1 cellular context compared by ENCODE assay signal in the genomic region with DNA sequence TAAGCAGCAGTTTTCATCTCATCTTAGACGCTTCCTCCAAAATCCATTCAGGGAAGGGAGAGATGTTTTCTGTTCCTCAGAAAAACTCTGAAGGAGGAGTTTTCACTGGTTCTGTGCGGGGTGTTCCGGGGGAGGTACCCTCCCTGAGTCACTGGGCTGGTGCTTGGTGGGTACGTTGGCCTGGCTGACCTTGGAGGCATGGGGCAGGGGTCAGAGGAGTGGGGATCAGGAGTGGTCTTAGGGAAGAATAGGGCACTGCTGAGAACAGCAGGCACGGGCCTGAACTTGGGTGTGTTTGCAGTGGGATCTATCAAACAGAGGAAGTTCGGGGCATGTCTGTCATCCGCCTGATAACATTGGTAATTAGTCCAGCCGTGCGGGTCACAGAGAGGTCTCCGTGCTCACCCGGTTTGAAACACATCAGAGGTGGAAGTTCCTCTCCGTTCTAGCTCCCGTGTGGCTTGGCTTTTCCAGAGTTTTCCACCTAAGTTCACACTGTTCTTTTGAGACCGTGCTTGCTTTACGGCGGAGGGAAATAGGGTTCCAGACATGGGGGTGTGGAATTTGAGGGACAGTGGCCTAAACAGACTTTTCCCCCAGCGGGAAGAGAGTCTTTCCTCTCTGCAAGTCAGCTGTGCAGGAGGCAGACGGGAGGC.
TF ChIP-seq lines count a peak whose summit lies in the region.

No MANE protein-coding gene starts in this region.

TF ChIP-seq in K562, 482 proteins besides CTCF, POLR2A, EP300 and RAD21 (continued from another document and continues in another):
- TF ChIP-seq, protein P1, sequence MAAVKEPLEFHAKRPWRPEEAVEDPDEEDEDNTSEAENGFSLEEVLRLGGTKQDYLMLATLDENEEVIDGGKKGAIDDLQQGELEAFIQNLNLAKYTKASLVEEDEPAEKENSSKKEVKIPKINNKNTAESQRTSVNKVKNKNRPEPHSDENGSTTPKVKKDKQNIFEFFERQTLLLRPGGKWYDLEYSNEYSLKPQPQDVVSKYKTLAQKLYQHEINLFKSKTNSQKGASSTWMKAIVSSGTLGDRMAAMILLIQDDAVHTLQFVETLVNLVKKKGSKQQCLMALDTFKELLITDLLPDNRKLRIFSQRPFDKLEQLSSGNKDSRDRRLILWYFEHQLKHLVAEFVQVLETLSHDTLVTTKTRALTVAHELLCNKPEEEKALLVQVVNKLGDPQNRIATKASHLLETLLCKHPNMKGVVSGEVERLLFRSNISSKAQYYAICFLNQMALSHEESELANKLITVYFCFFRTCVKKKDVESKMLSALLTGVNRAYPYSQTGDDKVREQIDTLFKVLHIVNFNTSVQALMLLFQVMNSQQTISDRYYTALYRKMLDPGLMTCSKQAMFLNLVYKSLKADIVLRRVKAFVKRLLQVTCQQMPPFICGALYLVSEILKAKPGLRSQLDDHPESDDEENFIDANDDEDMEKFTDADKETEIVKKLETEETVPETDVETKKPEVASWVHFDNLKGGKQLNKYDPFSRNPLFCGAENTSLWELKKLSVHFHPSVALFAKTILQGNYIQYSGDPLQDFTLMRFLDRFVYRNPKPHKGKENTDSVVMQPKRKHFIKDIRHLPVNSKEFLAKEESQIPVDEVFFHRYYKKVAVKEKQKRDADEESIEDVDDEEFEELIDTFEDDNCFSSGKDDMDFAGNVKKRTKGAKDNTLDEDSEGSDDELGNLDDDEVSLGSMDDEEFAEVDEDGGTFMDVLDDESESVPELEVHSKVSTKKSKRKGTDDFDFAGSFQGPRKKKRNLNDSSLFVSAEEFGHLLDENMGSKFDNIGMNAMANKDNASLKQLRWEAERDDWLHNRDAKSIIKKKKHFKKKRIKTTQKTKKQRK (IDR thresholded peaks at IDR 0.05; ENCODE audit: borderline replicate concordance, low read depth, low read length), result no peak
- peak; percentile 49; the same call in 1 of the 2 replicates for TF ChIP-seq XRCC5 (IDR thresholded peaks at IDR 0.05; ENCODE audit: low read depth, low read length)
- TF ChIP-seq, protein P2, sequence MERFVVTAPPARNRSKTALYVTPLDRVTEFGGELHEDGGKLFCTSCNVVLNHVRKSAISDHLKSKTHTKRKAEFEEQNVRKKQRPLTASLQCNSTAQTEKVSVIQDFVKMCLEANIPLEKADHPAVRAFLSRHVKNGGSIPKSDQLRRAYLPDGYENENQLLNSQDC (CRISPR knock-in tag; IDR thresholded peaks at IDR 0.05), result no peak
- TF ChIP-seq CC2D1A (IDR thresholded peaks at IDR 0.05), result peak; percentile 51
- peak; percentile 38; the same call in 1 of the 2 replicates for TF ChIP-seq MEF2A (IDR thresholded peaks at IDR 0.05; ENCODE audit: control insufficient read depth, low read depth, low read length)
- peak; percentile 37; the same call in 1 of the 2 replicates for TF ChIP-seq ATF7 (IDR thresholded peaks at IDR 0.05)
- TF ChIP-seq TBP (optimal IDR thresholded peaks at IDR 0.05; ENCODE audit: low read depth, low read length), result peak; percentile 47
- no peak for TF ChIP-seq JUN (IDR thresholded peaks at IDR 0.05; ENCODE audit: borderline replicate concordance, low read depth, low read length)
- TF ChIP-seq JUN (CRISPR knock-in tag; IDR thresholded peaks at IDR 0.05; ENCODE audit: borderline replicate concordance), result no peak
- TF ChIP-seq ESRRA (IDR thresholded peaks at IDR 0.05; ENCODE audit: borderline replicate concordance, low read depth), result peak; percentile 58; the same call in 1 of the 2 replicates
- peak; percentile 78 for TF ChIP-seq TAL1 (IDR thresholded peaks at IDR 0.05)
- TF ChIP-seq, protein P3, sequence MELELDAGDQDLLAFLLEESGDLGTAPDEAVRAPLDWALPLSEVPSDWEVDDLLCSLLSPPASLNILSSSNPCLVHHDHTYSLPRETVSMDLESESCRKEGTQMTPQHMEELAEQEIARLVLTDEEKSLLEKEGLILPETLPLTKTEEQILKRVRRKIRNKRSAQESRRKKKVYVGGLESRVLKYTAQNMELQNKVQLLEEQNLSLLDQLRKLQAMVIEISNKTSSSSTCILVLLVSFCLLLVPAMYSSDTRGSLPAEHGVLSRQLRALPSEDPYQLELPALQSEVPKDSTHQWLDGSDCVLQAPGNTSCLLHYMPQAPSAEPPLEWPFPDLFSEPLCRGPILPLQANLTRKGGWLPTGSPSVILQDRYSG (tag; conservative IDR thresholded peaks at IDR 0.05; ENCODE audit: low read depth), result no peak
- TF ChIP-seq, protein P4, sequence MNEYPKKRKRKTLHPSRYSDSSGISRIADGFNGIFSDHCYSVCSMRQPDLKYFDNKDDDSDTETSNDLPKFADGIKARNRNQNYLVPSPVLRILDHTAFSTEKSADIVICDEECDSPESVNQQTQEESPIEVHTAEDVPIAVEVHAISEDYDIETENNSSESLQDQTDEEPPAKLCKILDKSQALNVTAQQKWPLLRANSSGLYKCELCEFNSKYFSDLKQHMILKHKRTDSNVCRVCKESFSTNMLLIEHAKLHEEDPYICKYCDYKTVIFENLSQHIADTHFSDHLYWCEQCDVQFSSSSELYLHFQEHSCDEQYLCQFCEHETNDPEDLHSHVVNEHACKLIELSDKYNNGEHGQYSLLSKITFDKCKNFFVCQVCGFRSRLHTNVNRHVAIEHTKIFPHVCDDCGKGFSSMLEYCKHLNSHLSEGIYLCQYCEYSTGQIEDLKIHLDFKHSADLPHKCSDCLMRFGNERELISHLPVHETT (CRISPR knock-in tag; conservative IDR thresholded peaks at IDR 0.05 in 1 of 2, IDR thresholded peaks at IDR 0.05 in 1 of 2), result peak in 1 of 2 experiments; percentile 71; a peak in 2 of 4 replicates
- TF ChIP-seq PML (IDR thresholded peaks at IDR 0.05; ENCODE audit: low read length), result peak; percentile 61; the same call in 1 of the 2 replicates
- TF ChIP-seq NFRKB (IDR thresholded peaks at IDR 0.05; ENCODE audit: low read depth), result 0 out of 2 replicates have a peak, but pooled peaks have one; percentile 55
- TF ChIP-seq, protein P5, sequence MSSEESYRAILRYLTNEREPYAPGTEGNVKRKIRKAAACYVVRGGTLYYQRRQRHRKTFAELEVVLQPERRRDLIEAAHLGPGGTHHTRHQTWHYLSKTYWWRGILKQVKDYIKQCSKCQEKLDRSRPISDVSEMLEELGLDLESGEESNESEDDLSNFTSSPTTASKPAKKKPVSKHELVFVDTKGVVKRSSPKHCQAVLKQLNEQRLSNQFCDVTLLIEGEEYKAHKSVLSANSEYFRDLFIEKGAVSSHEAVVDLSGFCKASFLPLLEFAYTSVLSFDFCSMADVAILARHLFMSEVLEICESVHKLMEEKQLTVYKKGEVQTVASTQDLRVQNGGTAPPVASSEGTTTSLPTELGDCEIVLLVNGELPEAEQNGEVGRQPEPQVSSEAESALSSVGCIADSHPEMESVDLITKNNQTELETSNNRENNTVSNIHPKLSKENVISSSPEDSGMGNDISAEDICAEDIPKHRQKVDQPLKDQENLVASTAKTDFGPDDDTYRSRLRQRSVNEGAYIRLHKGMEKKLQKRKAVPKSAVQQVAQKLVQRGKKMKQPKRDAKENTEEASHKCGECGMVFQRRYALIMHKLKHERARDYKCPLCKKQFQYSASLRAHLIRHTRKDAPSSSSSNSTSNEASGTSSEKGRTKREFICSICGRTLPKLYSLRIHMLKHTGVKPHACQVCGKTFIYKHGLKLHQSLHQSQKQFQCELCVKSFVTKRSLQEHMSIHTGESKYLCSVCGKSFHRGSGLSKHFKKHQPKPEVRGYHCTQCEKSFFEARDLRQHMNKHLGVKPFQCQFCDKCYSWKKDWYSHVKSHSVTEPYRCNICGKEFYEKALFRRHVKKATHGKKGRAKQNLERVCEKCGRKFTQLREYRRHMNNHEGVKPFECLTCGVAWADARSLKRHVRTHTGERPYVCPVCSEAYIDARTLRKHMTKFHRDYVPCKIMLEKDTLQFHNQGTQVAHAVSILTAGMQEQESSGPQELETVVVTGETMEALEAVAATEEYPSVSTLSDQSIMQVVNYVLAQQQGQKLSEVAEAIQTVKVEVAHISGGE (CRISPR knock-in tag; IDR thresholded peaks at IDR 0.05), result peak in 1 of 3 experiments; percentile 58; a peak in 1 of 6 replicates
- TF ChIP-seq, protein P6, sequence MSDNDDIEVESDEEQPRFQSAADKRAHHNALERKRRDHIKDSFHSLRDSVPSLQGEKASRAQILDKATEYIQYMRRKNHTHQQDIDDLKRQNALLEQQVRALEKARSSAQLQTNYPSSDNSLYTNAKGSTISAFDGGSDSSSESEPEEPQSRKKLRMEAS (CRISPR knock-in tag; IDR thresholded peaks at IDR 0.05), result 0 out of 2 replicates have a peak, but pooled peaks have one; percentile 13
- peak; percentile 90 for TF ChIP-seq ZSCAN29 (IDR thresholded peaks at IDR 0.05)
- peak; percentile 94 for TF ChIP-seq LEF1 (IDR thresholded peaks at IDR 0.05)
- peak; percentile 58 to 77; a peak in 2 of 4 replicates for TF ChIP-seq ARNT (IDR thresholded peaks at IDR 0.05)
- peak; percentile 25 for TF ChIP-seq KDM5B (IDR thresholded peaks at IDR 0.05; ENCODE audit: insufficient replicate concordance, low read depth, low read length)
- no peak for TF ChIP-seq ATF1 (CRISPR knock-in tag; IDR thresholded peaks at IDR 0.05)
- TF ChIP-seq ATF1 (tag; IDR thresholded peaks at IDR 0.05), result 0 out of 2 replicates have a peak, but pooled peaks have one; percentile 35
- TF ChIP-seq, protein P7, sequence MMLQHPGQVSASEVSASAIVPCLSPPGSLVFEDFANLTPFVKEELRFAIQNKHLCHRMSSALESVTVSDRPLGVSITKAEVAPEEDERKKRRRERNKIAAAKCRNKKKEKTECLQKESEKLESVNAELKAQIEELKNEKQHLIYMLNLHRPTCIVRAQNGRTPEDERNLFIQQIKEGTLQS (IDR thresholded peaks at IDR 0.05), result 0 out of 2 replicates have a peak, but pooled peaks have one; percentile 16
- TF ChIP-seq, protein P7 (CRISPR knock-in tag; conservative IDR thresholded peaks at IDR 0.05), result no peak
- TF ChIP-seq, protein P8, sequence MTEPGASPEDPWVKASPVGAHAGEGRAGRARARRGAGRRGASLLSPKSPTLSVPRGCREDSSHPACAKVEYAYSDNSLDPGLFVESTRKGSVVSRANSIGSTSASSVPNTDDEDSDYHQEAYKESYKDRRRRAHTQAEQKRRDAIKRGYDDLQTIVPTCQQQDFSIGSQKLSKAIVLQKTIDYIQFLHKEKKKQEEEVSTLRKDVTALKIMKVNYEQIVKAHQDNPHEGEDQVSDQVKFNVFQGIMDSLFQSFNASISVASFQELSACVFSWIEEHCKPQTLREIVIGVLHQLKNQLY (CRISPR knock-in tag; conservative IDR thresholded peaks at IDR 0.05), result 0 out of 4 replicates have a peak, but pooled peaks of 1 of the 2 experiments have one; percentile 66
- TF ChIP-seq, protein P9, sequence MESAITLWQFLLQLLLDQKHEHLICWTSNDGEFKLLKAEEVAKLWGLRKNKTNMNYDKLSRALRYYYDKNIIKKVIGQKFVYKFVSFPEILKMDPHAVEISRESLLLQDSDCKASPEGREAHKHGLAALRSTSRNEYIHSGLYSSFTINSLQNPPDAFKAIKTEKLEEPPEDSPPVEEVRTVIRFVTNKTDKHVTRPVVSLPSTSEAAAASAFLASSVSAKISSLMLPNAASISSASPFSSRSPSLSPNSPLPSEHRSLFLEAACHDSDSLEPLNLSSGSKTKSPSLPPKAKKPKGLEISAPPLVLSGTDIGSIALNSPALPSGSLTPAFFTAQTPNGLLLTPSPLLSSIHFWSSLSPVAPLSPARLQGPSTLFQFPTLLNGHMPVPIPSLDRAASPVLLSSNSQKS (CRISPR knock-in tag; IDR thresholded peaks at IDR 0.05), result no peak
- TF ChIP-seq, protein P10, sequence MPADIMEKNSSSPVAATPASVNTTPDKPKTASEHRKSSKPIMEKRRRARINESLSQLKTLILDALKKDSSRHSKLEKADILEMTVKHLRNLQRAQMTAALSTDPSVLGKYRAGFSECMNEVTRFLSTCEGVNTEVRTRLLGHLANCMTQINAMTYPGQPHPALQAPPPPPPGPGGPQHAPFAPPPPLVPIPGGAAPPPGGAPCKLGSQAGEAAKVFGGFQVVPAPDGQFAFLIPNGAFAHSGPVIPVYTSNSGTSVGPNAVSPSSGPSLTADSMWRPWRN (IDR thresholded peaks at IDR 0.05; ENCODE audit: low read depth), result peak; percentile 75; the same call in 1 of the 2 replicates
- peak; percentile 83 for TF ChIP-seq CXXC5 (CRISPR knock-in tag; IDR thresholded peaks at IDR 0.05)
- TF ChIP-seq, protein P11, sequence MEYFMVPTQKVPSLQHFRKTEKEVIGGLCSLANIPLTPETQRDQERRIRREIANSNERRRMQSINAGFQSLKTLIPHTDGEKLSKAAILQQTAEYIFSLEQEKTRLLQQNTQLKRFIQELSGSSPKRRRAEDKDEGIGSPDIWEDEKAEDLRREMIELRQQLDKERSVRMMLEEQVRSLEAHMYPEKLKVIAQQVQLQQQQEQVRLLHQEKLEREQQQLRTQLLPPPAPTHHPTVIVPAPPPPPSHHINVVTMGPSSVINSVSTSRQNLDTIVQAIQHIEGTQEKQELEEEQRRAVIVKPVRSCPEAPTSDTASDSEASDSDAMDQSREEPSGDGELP (CRISPR knock-in tag; IDR thresholded peaks at IDR 0.05; ENCODE audit: borderline replicate concordance), result peak; percentile 79
- peak; percentile 91 for TF ChIP-seq RNF2 (IDR thresholded peaks at IDR 0.05)
- TF ChIP-seq ARID1B (IDR thresholded peaks at IDR 0.05), result peak; percentile 95
- TF ChIP-seq GABPA (tag; conservative IDR thresholded peaks at IDR 0.05; ENCODE audit: low read depth), result 0 out of 2 replicates have a peak, but pooled peaks have one; percentile 29
- peak; percentile 79 for TF ChIP-seq CTBP1 (IDR thresholded peaks at IDR 0.05; ENCODE audit: borderline replicate concordance)
- peak; percentile 59; the same call in 1 of the 2 replicates for TF ChIP-seq STAT5A (IDR thresholded peaks at IDR 0.05; ENCODE audit: borderline replicate concordance, low read length)
- peak; percentile 96 for TF ChIP-seq MEIS2 (IDR thresholded peaks at IDR 0.05; ENCODE audit: partially characterized antibody)
- peak; percentile 67 for TF ChIP-seq MYC (IDR thresholded peaks at IDR 0.05; ENCODE audit: low read depth, low read length)
- TF ChIP-seq MYC (CRISPR knock-in tag; IDR thresholded peaks at IDR 0.05; ENCODE audit: borderline replicate concordance, low read depth), result no peak
- TF ChIP-seq, protein P12, sequence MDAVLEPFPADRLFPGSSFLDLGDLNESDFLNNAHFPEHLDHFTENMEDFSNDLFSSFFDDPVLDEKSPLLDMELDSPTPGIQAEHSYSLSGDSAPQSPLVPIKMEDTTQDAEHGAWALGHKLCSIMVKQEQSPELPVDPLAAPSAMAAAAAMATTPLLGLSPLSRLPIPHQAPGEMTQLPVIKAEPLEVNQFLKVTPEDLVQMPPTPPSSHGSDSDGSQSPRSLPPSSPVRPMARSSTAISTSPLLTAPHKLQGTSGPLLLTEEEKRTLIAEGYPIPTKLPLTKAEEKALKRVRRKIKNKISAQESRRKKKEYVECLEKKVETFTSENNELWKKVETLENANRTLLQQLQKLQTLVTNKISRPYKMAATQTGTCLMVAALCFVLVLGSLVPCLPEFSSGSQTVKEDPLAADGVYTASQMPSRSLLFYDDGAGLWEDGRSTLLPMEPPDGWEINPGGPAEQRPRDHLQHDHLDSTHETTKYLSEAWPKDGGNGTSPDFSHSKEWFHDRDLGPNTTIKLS (IDR thresholded peaks at IDR 0.05; ENCODE audit: borderline replicate concordance, low read depth), result peak; percentile 6; the same call in 1 of the 2 replicates
- TF ChIP-seq TBL1XR1 (IDR thresholded peaks at IDR 0.05; ENCODE audit: low read length in 2 of 2), result peak; percentile 39 to 87; a peak in 3 of 4 replicates
- TF ChIP-seq TAF1 (IDR thresholded peaks at IDR 0.05; ENCODE audit: control insufficient read depth, extremely low read depth, insufficient read depth, low read length, severe bottlenecking), result peak; percentile 35
- peak; percentile 83; the same call in 1 of the 2 replicates for TF ChIP-seq ZBED1 (IDR thresholded peaks at IDR 0.05)
- no peak for TF ChIP-seq BACH1 (tag; IDR thresholded peaks at IDR 0.05)
- peak; percentile 42 for TF ChIP-seq SAP30 (IDR thresholded peaks at IDR 0.05; ENCODE audit: borderline replicate concordance, insufficient read depth, low read depth, low read length, poor library complexity, severe bottlenecking)
- peak; percentile 92 for TF ChIP-seq CBFA2T3 (IDR thresholded peaks at IDR 0.05)
